21 cellular contexts compared by ENCODE assay signal in the genomic region with DNA sequence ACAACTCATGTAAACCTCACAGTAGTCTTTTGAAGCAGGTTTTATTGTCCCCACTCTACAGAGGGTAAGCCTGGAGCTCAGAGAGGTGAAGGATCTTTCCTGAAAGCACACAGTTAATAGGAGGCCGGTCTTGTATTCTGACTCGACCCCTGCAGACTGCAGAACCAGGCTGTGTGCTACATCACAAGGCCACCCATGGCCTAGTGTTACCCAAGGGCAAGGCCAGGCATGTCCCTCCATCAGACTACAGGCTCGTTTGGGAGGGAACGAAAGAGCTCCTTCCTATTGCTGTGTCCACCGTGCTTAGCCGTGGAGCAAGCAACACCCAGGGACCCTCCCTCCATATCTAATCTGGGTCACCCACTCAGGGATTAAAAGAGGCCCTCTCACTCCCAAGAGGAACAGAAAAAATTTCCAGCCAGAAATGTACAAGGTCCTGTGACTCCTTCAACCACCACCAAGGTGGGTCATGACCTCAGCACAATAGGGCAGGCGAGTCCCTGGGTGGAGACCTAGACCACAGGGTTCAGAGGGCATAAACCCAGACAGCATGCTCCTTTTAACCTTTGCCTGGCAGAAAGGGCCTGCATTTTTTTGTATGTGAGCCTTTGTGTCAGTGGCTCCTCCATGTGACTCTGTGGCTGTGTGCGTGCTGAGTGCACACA. TPM values are rescaled to one million over a fixed set of nuclear protein-coding genes. Genes with fewer than 3 reads are reported as not detected.
DNase-seq lines count a peak whose midpoint lies in the region; ATAC-seq, FAIRE-seq and TF ChIP-seq lines count a peak whose summit lies in the region.
"Had no signal": no experiment of that assay in that cellular context is flagged by ENCODE, and none has a peak within 500 bp of the region (broad histone marks: within the 10 kb centered on the region; RNA-seq: fewer than 3 reads in every experiment).

No MANE protein-coding gene starts in this region.

- peak overlapping the region; percentile 2; the same call in 1 of the 2 replicates for H2AFZ ChIP-seq in K562 (ENCODE audit: low read depth, low read length)
- H2AFZ ChIP-seq in keratinocyte (ENCODE audit: control insufficient read depth, low read length), result no peak overlapping the region

- BruUV-seq in Panc1 (replicated peaks; lab: Mats Ljungman, UMichigan) (no TSS peak), K562 (replicated peaks; lab: Mats Ljungman, UMichigan) (no TSS peak)

- dilution Hi-C loops in keratinocyte (cut with MboI; ENCODE audit: extremely low pct_ligation_motif_present, low sequenced_read_pairs), result no loop called here

- H3K27ac Mint-ChIP-seq in naive thymus-derived CD8-positive, alpha-beta T cell, result no peak overlapping the region
- H3K27ac Mint-ChIP-seq: CD4-positive, alpha-beta T cell had no signal

- peaks cover 0 to 15% (median 9%) of the 10 kb centered on the region in 9 donors for H3K9me3 Mint-ChIP-seq in naive thymus-derived CD8-positive, alpha-beta T cell

- H3K27ac ChIP-seq in Panc1 (ENCODE audit: low read length) (no peak overlapping the region), K562 (ENCODE audit: extremely low read depth, low read depth, low read length) (no peak overlapping the region), keratinocyte (ENCODE audit: control insufficient read depth, insufficient read depth, low read length) (no peak overlapping the region), small intestine (ENCODE audit: low read depth in 1 of 2, low read length in 1 of 2) (no peak overlapping the region), esophagus squamous epithelium (no peak overlapping the region)
- H3K27ac ChIP-seq: A549, KMS-11, SJCRH30 had no signal

- H3K9ac ChIP-seq in K562 (ENCODE audit: insufficient read depth in 1 of 2, low read depth in 2 of 2, low read length in 2 of 2) (peak overlapping the region in 1 of 2 experiments; percentile 70; a peak in 1 of 4 replicates), keratinocyte (ENCODE audit: control insufficient read depth, extremely low read depth, insufficient read depth, low read length) (no peak overlapping the region)
- H3K9ac ChIP-seq: KMS-11 had no signal

- H3K4me2 ChIP-seq in K562 (ENCODE audit: insufficient read depth, low read length) (no peak overlapping the region), keratinocyte (ENCODE audit: control insufficient read depth, extremely low read depth, insufficient read depth, low read depth, low read length) (no peak overlapping the region)
- H3K4me2 ChIP-seq: A549, KMS-11 had no signal

- H4K20me1 ChIP-seq in K562 (replicated peaks; ENCODE audit: control insufficient read depth, insufficient read depth, low read length), result no peaks in the 10 kb centered on the region
- no peaks in the 10 kb centered on the region for H4K20me1 ChIP-seq in keratinocyte (ENCODE audit: control insufficient read depth, extremely low read depth, insufficient read depth, low read length)

- in situ Hi-C loops in Panc1 (cut with HindIII; ENCODE audit: low pct_unique_long_range_greater_than_20kb, low sequenced_read_pairs) (no loop called here), K562 (cut with MboI) (no loop called here), G401 (cut with HindIII; ENCODE audit: low sequenced_read_pairs) (no loop called here)

- H3K4me1 ChIP-seq in Panc1 (ENCODE audit: control insufficient read depth, insufficient read depth, low read length) (no peaks in the 10 kb centered on the region), K562 (replicated peaks in 1 of 2; ENCODE audit: control insufficient read depth in 2 of 2, insufficient read depth in 2 of 2, low read length in 2 of 2) (peaks cover 5 to 8% of the 10 kb centered on the region in 2 experiments; a peak in 3 of 5 replicates), keratinocyte (ENCODE audit: control insufficient read depth, extremely low read depth, insufficient read depth, low read length) (peaks cover 8% of the 10 kb centered on the region), small intestine (ENCODE audit: control insufficient read depth in 2 of 2, insufficient read depth in 1 of 2, low read depth in 1 of 2, low read length in 1 of 2) (peaks cover 5 to 9% of the 10 kb centered on the region in 2 donors), esophagus squamous epithelium (peaks cover 5 to 47% (median 12%) of the 10 kb centered on the region in 3 donors)
- H3K4me1 ChIP-seq: A549, SJCRH30 had no signal

- H3K4me3 ChIP-seq in Panc1 (ENCODE audit: low read depth in 2 of 2, low read length in 2 of 2), result no peak overlapping the region
- no peak overlapping the region for H3K4me3 ChIP-seq in K562
- no peak overlapping the region for H3K4me3 ChIP-seq in keratinocyte (ENCODE audit: control insufficient read depth in 2 of 3, extremely low read depth in 1 of 3, insufficient read depth in 2 of 3, low read depth in 1 of 3, low read length in 3 of 3)
- no peak overlapping the region for H3K4me3 ChIP-seq in small intestine (ENCODE audit: low read depth in 1 of 2, low read length in 2 of 2)
- no peak overlapping the region for H3K4me3 ChIP-seq in esophagus squamous epithelium
- H3K4me3 ChIP-seq: A549, SJCRH30 had no signal

- DNase-seq in Panc1 (ENCODE audit: low read depth, low spot score) (no peak), K562 (ENCODE audit: extremely low read depth in 1 of 4, low spot score in 3 of 4) (peak; percentile 36 to 59 (median 51)), keratinocyte (ENCODE audit: low read depth, low spot score) (peak; percentile 19), small intestine (peak; percentile 34), G401 (ENCODE audit: low spot score) (no peak), esophagus squamous epithelium (lab: John Stamatoyannopoulos, UW) (no peak)
- no peak for DNase-seq in naive thymus-derived CD8-positive, alpha-beta T cell
- DNase-seq: CD4-positive, alpha-beta T cell; GOT3; NCI-H1417; NCI-H187; NCI-H226; NCI-H524 treated with DMSO at 0.1 percent for 48 hours; PC-3; SJCRH30 had no signal

- POLR2A ChIA-PET in Panc1 (lab: Charles Lee) (no interaction called here), K562 (lab: Yijun Ruan, JAX) (interaction anchor here (1.2 to 1.4 kb wide), 3 partner anchors 10 to 21 kb away, joined by 3 to 8 read pairs (median 3); no protein-coding TSS in a partner anchor)
- POLR2A ChIA-PET in naive thymus-derived CD8-positive, alpha-beta T cell (lab: Charles Lee), result no interaction called here

- TF ChIP-seq POLR2A in K562 (conservative IDR thresholded peaks at IDR 0.05), result no peak
- TF ChIP-seq POLR2A in esophagus squamous epithelium (IDR thresholded peaks at IDR 0.05), result no peak

- no peak for TF ChIP-seq CTCF in Panc1 (IDR thresholded peaks at IDR 0.05)
- TF ChIP-seq CTCF in K562 (IDR thresholded peaks at IDR 0.05 in 2 of 3, conservative IDR thresholded peaks at IDR 0.05 in 1 of 3; ENCODE audit: insufficient read depth in 2 of 3, low read depth in 1 of 3, low read length in 3 of 3), result no peak
- no peak for TF ChIP-seq CTCF in keratinocyte (optimal IDR thresholded peaks at IDR 0.05 in 1 of 3, IDR thresholded peaks at IDR 0.05 in 1 of 3, conservative IDR thresholded peaks at IDR 0.05 in 1 of 3; ENCODE audit: extremely low read depth in 1 of 3, insufficient read depth in 2 of 3, low read length in 3 of 3)
- no peak for TF ChIP-seq CTCF in esophagus squamous epithelium (IDR thresholded peaks at IDR 0.05)

- FAIRE-seq in K562 (lab: Jason Lieb, UNC), result peak; percentile 75
- no peak for FAIRE-seq in keratinocyte (lab: Jason Lieb, UNC)
- no peak for FAIRE-seq in small intestine (lab: Jason Lieb, UNC)
- FAIRE-seq: A549, GM12891, GM19239 had no signal

- peaks cover 2 to 13% (median 6%) of the 10 kb centered on the region in 5 donors for H3K27me3 Mint-ChIP-seq in naive thymus-derived CD8-positive, alpha-beta T cell

- CTCF ChIA-PET in Panc1 (lab: Charles Lee), result no interaction called here
- CTCF ChIA-PET in K562 (lab: Yijun Ruan, JAX; ENCODE audit: low intra/inter-chr PET ratio), result no interaction called here

- TF ChIP-seq EP300 in K562 (IDR thresholded peaks at IDR 0.05; ENCODE audit: low read length), result no peak

- intact Hi-C loops in Panc1 (cut with micrococcal nuclease; ENCODE audit: unreplicated experiment), result no loop called here
- intact Hi-C loops in K562 (cut with micrococcal nuclease), result no loop called here
- intact Hi-C loops in esophagus squamous epithelium (cut with DNase I), result no loop called here

- WGBS in K562 (ENCODE audit: insufficient coverage, low coverage, missing lambda C conversion rate), result 15% methylated on average over 8 of the region's 8 CpGs
- 50 to 75% (median 62%) methylated on average over 8 of the region's 8 CpGs for WGBS in small intestine, 3 donors
- 57 to 80% methylated on average over 2 to 4 of the region's 8 CpGs for WGBS in esophagus squamous epithelium, 2 donors

- H3K9me3 ChIP-seq in Panc1 (ENCODE audit: control insufficient read depth, insufficient read depth, low read depth, low read length) (0 out of 2 replicates have a peak, but pooled peaks cover 2% of the 10 kb centered on the region), K562 (replicated peaks; ENCODE audit: control insufficient read depth, insufficient read depth, low read depth, low read length) (no peaks in the 10 kb centered on the region), keratinocyte (ENCODE audit: control insufficient read depth, low read depth, low read length) (peaks cover 6% of the 10 kb centered on the region), small intestine (ENCODE audit: control insufficient read depth, low read depth) (no peaks in the 10 kb centered on the region), esophagus squamous epithelium (no peaks in the 10 kb centered on the region)
- H3K9me3 ChIP-seq: SJCRH30 had no signal

- no peak overlapping the region for H3K4me3 Mint-ChIP-seq in naive thymus-derived CD8-positive, alpha-beta T cell
- H3K4me3 Mint-ChIP-seq: CD4-positive, alpha-beta T cell had no signal

- H3K9me1 ChIP-seq in K562 (ENCODE audit: control insufficient read depth, insufficient read depth, low read length) (no peaks in the 10 kb centered on the region), keratinocyte (ENCODE audit: control insufficient read depth, extremely low read depth, insufficient read depth, low read length) (no peaks in the 10 kb centered on the region)

- H3K36me3 Mint-ChIP-seq in naive thymus-derived CD8-positive, alpha-beta T cell, result peaks cover 0 to 11% (median 6%) of the 10 kb centered on the region in 3 donors

- no peak for TF ChIP-seq RAD21 in K562 (CRISPR knock-in tag; conservative IDR thresholded peaks at IDR 0.05 in 1 of 2, IDR thresholded peaks at IDR 0.05 in 1 of 2)

- ATAC-seq in Panc1 (0 out of 2 replicates have a peak, but pooled peaks have one; percentile 42), K562 (peak; percentile 65), GM19397 (IDR thresholded peaks at IDR 0.05; ENCODE audit: unreplicated experiment) (no peak)
- ATAC-seq in naive thymus-derived CD8-positive, alpha-beta T cell, result no peak
- ATAC-seq: A549, PC-3 had no signal

- H3K4me1 Mint-ChIP-seq in naive thymus-derived CD8-positive, alpha-beta T cell, result peaks cover 0 to 11% (median under 1%) of the 10 kb centered on the region in 4 donors

- H3K27me3 ChIP-seq in Panc1 (ENCODE audit: control insufficient read depth, insufficient read depth, low read length) (peaks cover 4% of the 10 kb centered on the region; the same call in 1 of the 2 replicates), K562 (ENCODE audit: control insufficient read depth in 2 of 2, insufficient read depth in 2 of 2, low read length in 2 of 2) (peaks cover 0 to 3% of the 10 kb centered on the region in 2 experiments; a peak in 1 of 5 replicates), keratinocyte (ENCODE audit: control insufficient read depth, extremely low read depth, insufficient read depth, low read length) (no peaks in the 10 kb centered on the region), small intestine (ENCODE audit: control insufficient read depth in 2 of 2, insufficient read depth in 2 of 2, low read length in 2 of 2) (no peaks in the 10 kb centered on the region), esophagus squamous epithelium (peaks cover 0 to 2% (median 0%) of the 10 kb centered on the region in 4 donors)
- H3K27me3 ChIP-seq: SJCRH30 had no signal

- no peaks in the 10 kb centered on the region for H3K36me3 ChIP-seq in Panc1 (ENCODE audit: control insufficient read depth, insufficient read depth, low read length)
- H3K36me3 ChIP-seq in K562 (ENCODE audit: control insufficient read depth, insufficient read depth, low read length), result no peaks in the 10 kb centered on the region
- no peaks in the 10 kb centered on the region for H3K36me3 ChIP-seq in keratinocyte (ENCODE audit: control insufficient read depth in 2 of 2, extremely low read depth in 1 of 2, insufficient read depth in 2 of 2, low read length in 2 of 2)
- H3K36me3 ChIP-seq in small intestine (ENCODE audit: control insufficient read depth in 2 of 2, insufficient read depth in 2 of 2, low read length in 2 of 2), result no peaks in the 10 kb centered on the region
- peaks cover 9 to 35% (median 19%) of the 10 kb centered on the region in 3 donors for H3K36me3 ChIP-seq in esophagus squamous epithelium
- H3K36me3 ChIP-seq: SJCRH30 had no signal

- no peaks in the 10 kb centered on the region for H3K79me2 ChIP-seq in K562 (ENCODE audit: control insufficient read depth, insufficient read depth, low read length)
- H3K79me2 ChIP-seq in keratinocyte (ENCODE audit: control insufficient read depth, insufficient read depth, low read length), result no peaks in the 10 kb centered on the region

RNA-seq across cellular contexts. Expression of a gene that starts 6.3 kb away (rescaled TPM):
- total RNA-seq in Panc1 (2021; ENCODE audit: unreplicated experiment) (not detected), K562 (2014; rRNA removed) (not detected in 2 replicates), K562 (2014; rRNA removed; fragmentation: Illumina TruSeq; extraction: Trizol) (not detected in 2 replicates), K562 (2015; rRNA removed; fragmentation: Illumina TruSeq; extraction: Trizol) (not detected in 2 replicates), K562 (2021) (not detected in 2 replicates), esophagus squamous epithelium (not detected)
- polyA plus RNA-seq in Panc1 (2012; ENCODE audit: insufficient read length), result not detected
- total RNA-seq in K562 (2011; cell fraction: chromatin; rRNA removed; ENCODE audit: low replicate concordance), result not detected in 2 replicates
- total RNA-seq in K562 (2011; cell fraction: nucleolus; rRNA removed), result 0.13 and 0.17 TPM in 2 replicates
- total RNA-seq in K562 (2011; cell fraction: nucleoplasm; rRNA removed), result 0.31 TPM in 1 of 2 replicates, not detected in the other
- polyA plus RNA-seq in K562 (2011; rRNA removed) (0.03 TPM in 1 of 2 replicates, not detected in the other), K562 (2014; fragmentation: Illumina TruSeq; extraction: Trizol) (not detected in 2 replicates), K562 (2014; fragmentation: Nextera tagmentation; extraction: Ambion mirVana) (under 1 TPM in 1 of 2 experiments, not detected in 1; 0.03 TPM), K562 (2014; rRNA removed) (not detected in 2 replicates), keratinocyte (not detected in 3 replicates), small intestine (under 1 TPM in 1 of 3 donors, not detected in 2; 0.03 TPM)
- 0.01 and 0.03 TPM in 2 replicates for polyA plus RNA-seq in K562 (2011; cell fraction: cytosol; rRNA removed)
- 0.03 and 0.06 TPM in 2 replicates for polyA plus RNA-seq in K562 (2011; cell fraction: nucleus; rRNA removed)
- polyA plus RNA-seq in K562 (2012), result 0.10 TPM in 1 of 2 replicates, not detected in the other
- polyA minus RNA-seq in K562 (2011; rRNA and poly(A)+ RNA removed), result not detected in 2 replicates
- polyA minus RNA-seq in K562 (2011; cell fraction: cytosol; rRNA and poly(A)+ RNA removed), result 0.36 TPM in 1 of 2 replicates, not detected in the other
- polyA minus RNA-seq in K562 (2011; cell fraction: nucleus; rRNA and poly(A)+ RNA removed), result 0.11 and 0.13 TPM in 2 replicates
- polyA plus RNA-seq in keratinocyte (2011; ENCODE audit: low read depth), result not detected
- polyA plus RNA-seq in keratinocyte (2011; cell fraction: cytosol; rRNA removed), result not detected in 2 replicates
- not detected in 2 replicates for polyA plus RNA-seq in keratinocyte (2011; cell fraction: nucleus; rRNA removed)
- polyA plus RNA-seq in keratinocyte (2012; ENCODE audit: low replicate concordance), result not detected in 2 replicates
- not detected in 3 replicates for polyA minus RNA-seq in keratinocyte
- polyA minus RNA-seq in keratinocyte (2011; cell fraction: cytosol; rRNA and poly(A)+ RNA removed), result not detected
- polyA minus RNA-seq in keratinocyte (2011; cell fraction: nucleus; rRNA and poly(A)+ RNA removed), result not detected in 2 replicates
- total RNA-seq in G401 (2014; rRNA removed; shearing (Covaris generic)), result not detected in 2 replicates
- total RNA-seq in naive thymus-derived CD8-positive, alpha-beta T cell, result under 1 TPM; 0.70 to 0.91 TPM
- polyA plus RNA-seq in naive thymus-derived CD8-positive, alpha-beta T cell, result under 1 TPM; 0.15 to 0.68 (median 0.60) TPM
- total RNA-seq: PC-3, SJCRH30 had no signal
- polyA plus RNA-seq: A549, BJ had no signal

RNA-seq across cellular contexts. Expression of a gene that starts 16.2 kb away (rescaled TPM):
- total RNA-seq in Panc1 (2021; ENCODE audit: unreplicated experiment) (not detected), K562 (2014; rRNA removed) (4.1 and 5.8 TPM in 2 replicates), K562 (2014; rRNA removed; fragmentation: Illumina TruSeq; extraction: Trizol) (4.0 and 6.3 TPM in 2 replicates), K562 (2015; rRNA removed; fragmentation: Illumina TruSeq; extraction: Trizol) (5.0 and 6.1 TPM in 2 replicates), K562 (2021) (6.6 and 7.4 TPM in 2 replicates), esophagus squamous epithelium (100 to 1,000 TPM; 142 to 197 (median 161) TPM)
- not detected for polyA plus RNA-seq in Panc1 (2012; ENCODE audit: insufficient read length)
- total RNA-seq in K562 (2011; cell fraction: chromatin; rRNA removed; ENCODE audit: low replicate concordance), result 35.2 and 37.9 TPM in 2 replicates
- total RNA-seq in K562 (2011; cell fraction: nucleolus; rRNA removed), result 17.8 and 21.7 TPM in 2 replicates
- total RNA-seq in K562 (2011; cell fraction: nucleoplasm; rRNA removed), result 26.9 and 32.4 TPM in 2 replicates
- polyA plus RNA-seq in K562 (2011; rRNA removed) (4.0 and 10.0 TPM in 2 replicates), K562 (2014; fragmentation: Illumina TruSeq; extraction: Trizol) (6.4 and 7.5 TPM in 2 replicates), K562 (2014; fragmentation: Nextera tagmentation; extraction: Ambion mirVana) (1 to 10 TPM; 4.4 to 5.6 TPM), K562 (2014; rRNA removed) (6.2 and 11.5 TPM in 2 replicates), keratinocyte (0.69 to 1.7 TPM (median 1.2 TPM) in 3 replicates), small intestine (10 to 100 TPM; 20.0 to 59.4 (median 29.3) TPM)
- 2.2 and 9.8 TPM in 2 replicates for polyA plus RNA-seq in K562 (2011; cell fraction: cytosol; rRNA removed)
- 5.6 and 26.1 TPM in 2 replicates for polyA plus RNA-seq in K562 (2011; cell fraction: nucleus; rRNA removed)
- 6.6 and 19.9 TPM in 2 replicates for polyA plus RNA-seq in K562 (2012)
- 3.2 and 7.7 TPM in 2 replicates for polyA minus RNA-seq in K562 (2011; rRNA and poly(A)+ RNA removed)
- polyA minus RNA-seq in K562 (2011; cell fraction: cytosol; rRNA and poly(A)+ RNA removed), result 6.5 TPM in 1 of 2 replicates, not detected in the other
- polyA minus RNA-seq in K562 (2011; cell fraction: nucleus; rRNA and poly(A)+ RNA removed), result 2.0 and 7.1 TPM in 2 replicates
- polyA plus RNA-seq in keratinocyte (2011; ENCODE audit: low read depth), result 2.9 TPM
- polyA plus RNA-seq in keratinocyte (2011; cell fraction: cytosol; rRNA removed), result 0.48 and 1.7 TPM in 2 replicates
- 0.85 and 1.3 TPM in 2 replicates for polyA plus RNA-seq in keratinocyte (2011; cell fraction: nucleus; rRNA removed)
- polyA plus RNA-seq in keratinocyte (2012; ENCODE audit: low replicate concordance), result 0.77 and 7.0 TPM in 2 replicates
- polyA minus RNA-seq in keratinocyte, result 0.72 to 3.1 TPM (median 1.5 TPM) in 3 replicates
- not detected for polyA minus RNA-seq in keratinocyte (2011; cell fraction: cytosol; rRNA and poly(A)+ RNA removed)
- polyA minus RNA-seq in keratinocyte (2011; cell fraction: nucleus; rRNA and poly(A)+ RNA removed), result 1.6 and 1.7 TPM in 2 replicates
- not detected in 2 replicates for total RNA-seq in G401 (2014; rRNA removed; shearing (Covaris generic))
- total RNA-seq in naive thymus-derived CD8-positive, alpha-beta T cell, result not detected
- not detected for polyA plus RNA-seq in naive thymus-derived CD8-positive, alpha-beta T cell
- total RNA-seq: CD4-positive, alpha-beta T cell; SJCRH30 had no signal
- polyA plus RNA-seq: A549, BJ had no signal

RNA-seq across cellular contexts. Expression of a gene that starts 59.6 kb away (rescaled TPM):
- total RNA-seq in Panc1 (2021; ENCODE audit: unreplicated experiment) (0.33 TPM), K562 (2014; rRNA removed) (not detected in 2 replicates), K562 (2014; rRNA removed; fragmentation: Illumina TruSeq; extraction: Trizol) (not detected in 2 replicates), K562 (2015; rRNA removed; fragmentation: Illumina TruSeq; extraction: Trizol) (not detected in 2 replicates), K562 (2021) (not detected in 2 replicates), esophagus squamous epithelium (1 to 10 TPM in 3 of 4 donors, under 1 TPM in 1; 0.87 to 4.2 (median 1.3) TPM)
- polyA plus RNA-seq in Panc1 (2012; ENCODE audit: insufficient read length), result not detected
- total RNA-seq in K562 (2011; cell fraction: chromatin; rRNA removed; ENCODE audit: low replicate concordance), result not detected in 2 replicates
- not detected in 2 replicates for total RNA-seq in K562 (2011; cell fraction: nucleolus; rRNA removed)
- total RNA-seq in K562 (2011; cell fraction: nucleoplasm; rRNA removed), result not detected in 2 replicates
- polyA plus RNA-seq in K562 (2011; rRNA removed) (0.03 and 0.04 TPM in 2 replicates), K562 (2014; fragmentation: Illumina TruSeq; extraction: Trizol) (not detected in 2 replicates), K562 (2014; fragmentation: Nextera tagmentation; extraction: Ambion mirVana) (not detected), K562 (2014; rRNA removed) (not detected in 2 replicates), keratinocyte (6.3 to 10.8 TPM (median 7.7 TPM) in 3 replicates), small intestine (1 to 10 TPM in 2 of 3 donors, under 1 TPM in 1; 0.45 to 3.2 (median 1.1) TPM)
- 0.01 TPM in 1 of 2 replicates, not detected in the other for polyA plus RNA-seq in K562 (2011; cell fraction: cytosol; rRNA removed)
- polyA plus RNA-seq in K562 (2011; cell fraction: nucleus; rRNA removed), result 0.07 TPM in 1 of 2 replicates, not detected in the other
- 0.07 TPM in 1 of 2 replicates, not detected in the other for polyA plus RNA-seq in K562 (2012)
- polyA minus RNA-seq in K562 (2011; rRNA and poly(A)+ RNA removed), result not detected in 2 replicates
- not detected in 2 replicates for polyA minus RNA-seq in K562 (2011; cell fraction: cytosol; rRNA and poly(A)+ RNA removed)
- not detected in 2 replicates for polyA minus RNA-seq in K562 (2011; cell fraction: nucleus; rRNA and poly(A)+ RNA removed)
- polyA plus RNA-seq in keratinocyte (2011; ENCODE audit: low read depth), result 3.9 TPM
- polyA plus RNA-seq in keratinocyte (2011; cell fraction: cytosol; rRNA removed), result 4.1 and 4.9 TPM in 2 replicates
- 14.6 and 22.7 TPM in 2 replicates for polyA plus RNA-seq in keratinocyte (2011; cell fraction: nucleus; rRNA removed)
- 5.3 and 15.1 TPM in 2 replicates for polyA plus RNA-seq in keratinocyte (2012; ENCODE audit: low replicate concordance)
- polyA minus RNA-seq in keratinocyte, result 7.0 to 9.4 TPM (median 7.7 TPM) in 3 replicates
- 7.7 TPM for polyA minus RNA-seq in keratinocyte (2011; cell fraction: cytosol; rRNA and poly(A)+ RNA removed)
- polyA minus RNA-seq in keratinocyte (2011; cell fraction: nucleus; rRNA and poly(A)+ RNA removed), result 7.9 and 15.6 TPM in 2 replicates
- total RNA-seq in G401 (2014; rRNA removed; shearing (Covaris generic)), result not detected in 2 replicates
- total RNA-seq in naive thymus-derived CD8-positive, alpha-beta T cell, result not detected
- not detected for polyA plus RNA-seq in naive thymus-derived CD8-positive, alpha-beta T cell
- total RNA-seq: CD4-positive, alpha-beta T cell; PC-3; SJCRH30 had no signal

Comparison
In these comparisons a context has a peak if more than half of its experiments do, and no peak if none do; other contexts are left out.
1. ATAC-seq: peak in Panc1 (single experiment) and K562 (single experiment); none in GM19397 (single experiment) and naive thymus-derived CD8-positive, alpha-beta T cell (0 of 2).
2. DNase-seq: peak in K562 (4 of 4), keratinocyte (single experiment) and small intestine (single experiment); none in Panc1 (single experiment), G401 (single experiment), esophagus squamous epithelium (single experiment) and naive thymus-derived CD8-positive, alpha-beta T cell (0 of 10).